13 cellular contexts compared by ENCODE assay signal in the genomic region with DNA sequence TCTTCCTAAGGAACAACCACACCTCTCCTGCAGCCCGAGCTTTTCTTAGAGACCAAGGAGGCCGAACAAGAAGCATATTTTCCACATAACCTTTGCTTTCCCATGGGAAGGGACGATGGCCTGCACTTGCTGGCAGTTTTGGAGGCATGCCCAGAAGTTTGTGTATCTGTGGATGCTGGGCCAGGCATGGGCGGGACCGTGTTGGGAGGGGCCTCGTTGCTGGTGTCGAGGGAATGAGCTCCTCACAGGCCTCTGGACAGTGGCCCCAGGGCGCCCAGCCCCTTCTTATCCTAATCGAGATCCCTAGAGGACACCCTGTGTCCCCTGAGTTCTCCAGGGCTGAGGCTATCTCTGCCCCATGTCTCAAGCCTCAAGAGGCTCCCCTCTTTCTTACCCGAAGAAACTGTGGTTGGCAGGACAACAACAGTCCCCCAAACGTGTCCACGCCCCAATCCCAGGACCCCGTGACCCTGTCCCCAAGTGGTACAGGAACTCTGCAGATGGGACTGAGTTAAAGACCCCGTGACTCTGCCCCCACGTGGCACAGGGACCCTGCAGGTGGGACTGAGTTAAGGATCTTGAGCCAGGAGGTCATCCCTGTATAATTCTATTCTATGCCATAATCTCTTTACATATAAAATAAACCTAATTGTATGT.
DNase-seq lines count a peak whose midpoint lies in the region; ATAC-seq and TF ChIP-seq lines count a peak whose summit lies in the region.
"Had no signal": no experiment of that assay in that cellular context is flagged by ENCODE, and none has a peak within 500 bp of the region (broad histone marks: within the 10 kb centered on the region; RNA-seq: fewer than 3 reads in every experiment).

No MANE protein-coding gene starts in this region.

- no peak overlapping the region for H3K4me2 ChIP-seq in mammary epithelial cell (ENCODE audit: insufficient read depth, low read depth, low read length)
- H3K4me2 ChIP-seq in PC-3 (ENCODE audit: low read length), result no peak overlapping the region
- H3K4me2 ChIP-seq: smooth muscle cell had no signal

- CTCF ChIA-PET in MCF 10A (lab: Yijun Ruan, JAX), result interaction anchor here (0.8 to 1.0 kb wide), 3 partner anchors 25 to 254 kb away, joined by 3 read pairs; no protein-coding TSS in a partner anchor
- CTCF ChIA-PET in mammary epithelial cell (lab: Charles Lee; ENCODE audit: low non-redundant PET), result no interaction called here
- CTCF ChIA-PET in PC-3 (lab: Charles Lee), result no interaction called here

- ATAC-seq in PC-3 (peak; percentile 61), GM21576 (IDR thresholded peaks at IDR 0.05; ENCODE audit: unreplicated experiment) (no peak), GM19328 (IDR thresholded peaks at IDR 0.05; ENCODE audit: unreplicated experiment) (no peak)
- ATAC-seq: esophagus mucosa, upper lobe of right lung had no signal

- no peaks in the 10 kb centered on the region for H3F3A ChIP-seq in PC-3 (ENCODE audit: low read length, unreplicated experiment)

- in situ Hi-C loops in mammary epithelial cell (cut with MboI; ENCODE audit: low sequenced_read_pairs in 2 of 2), result no loop called here

- H3K27ac Mint-ChIP-seq in MCF 10A (ENCODE audit: low read depth, unreplicated experiment), result no peak overlapping the region

- dilution Hi-C loops in mammary epithelial cell (cut with HindIII; ENCODE audit: low sequenced_read_pairs), result no loop called here

- H3K79me2 ChIP-seq in mammary epithelial cell (ENCODE audit: insufficient read depth, low read length) (no peaks in the 10 kb centered on the region), PC-3 (ENCODE audit: low read length) (no peaks in the 10 kb centered on the region)

- H3K9me3 ChIP-seq in mammary epithelial cell (replicated peaks; ENCODE audit: insufficient read depth, low read length) (peaks cover 4% of the 10 kb centered on the region), PC-3 (ENCODE audit: low read length) (no peaks in the 10 kb centered on the region), left ventricle myocardium inferior (replicated peaks) (peaks cover 36% of the 10 kb centered on the region)
- H3K9me3 ChIP-seq: upper lobe of right lung had no signal

- H3K27me3 Mint-ChIP-seq in MCF 10A (ENCODE audit: insufficient read depth, unreplicated experiment), result peaks cover 19% of the 10 kb centered on the region

- H3K27me3 ChIP-seq in mammary epithelial cell (ENCODE audit: insufficient read depth, low read length) (peaks cover 2% of the 10 kb centered on the region), PC-3 (ENCODE audit: low read length) (peaks cover 24% of the 10 kb centered on the region), left ventricle myocardium inferior (ENCODE audit: low read depth) (peaks cover 81% of the 10 kb centered on the region)
- H3K27me3 ChIP-seq: upper lobe of right lung had no signal

- H3K9me3 Mint-ChIP-seq in MCF 10A (ENCODE audit: unreplicated experiment), result peaks cover 7% of the 10 kb centered on the region

- TF ChIP-seq CTCF in MCF 10A (IDR thresholded peaks at IDR 0.05; ENCODE audit: unreplicated experiment) (no peak), mammary epithelial cell (conservative IDR thresholded peaks at IDR 0.05 in 1 of 2, IDR thresholded peaks at IDR 0.05 in 1 of 2; ENCODE audit: extremely low read depth in 1 of 2, insufficient read depth in 1 of 2, low read depth in 1 of 2, low read length in 2 of 2) (no peak), PC-3 (conservative IDR thresholded peaks at IDR 0.05; ENCODE audit: low read depth, low read length) (no peak), left ventricle myocardium inferior (IDR thresholded peaks at IDR 0.05; ENCODE audit: borderline replicate concordance) (no peak)

- peak; percentile 7 for DNase-seq in MCF 10A (ENCODE audit: unreplicated experiment)
- no peak for DNase-seq in mammary epithelial cell
- peak; percentile 65 for DNase-seq in PC-3
- peak; percentile 26 for DNase-seq in left ventricle myocardium inferior
- peak; percentile 62 for DNase-seq in ureter (ENCODE audit: low spot score)
- DNase-seq in NCI-H748 treated with DMSO at 0.1 percent for 48 hours (lab: John Stamatoyannopoulos, UW), result no peak
- DNase-seq: naive B cell; NK-92 treated with Interleukin-12 subunit alpha and Interleukin-12 subunit beta, amount 100 ng/mL, for 24 hours; upper lobe of right lung had no signal

- no peaks in the 10 kb centered on the region for H3K9me2 ChIP-seq in PC-3 (replicated peaks; ENCODE audit: low read length)

- intact Hi-C loops in MCF 10A (cut with micrococcal nuclease), result no loop called here
- intact Hi-C loops in mammary epithelial cell (cut with micrococcal nuclease), result no loop called here
- intact Hi-C loops in PC-3 (cut with micrococcal nuclease), result no loop called here
- intact Hi-C loops in left ventricle myocardium inferior (cut with micrococcal nuclease), result no loop called here

- H3K4me1 Mint-ChIP-seq in MCF 10A (ENCODE audit: insufficient read depth, unreplicated experiment), result no peaks in the 10 kb centered on the region

- POLR2A ChIA-PET in MCF 10A (lab: Yijun Ruan, JAX), result no interaction called here
- POLR2A ChIA-PET in PC-3 (lab: Charles Lee; ENCODE audit: unreplicated experiment), result no interaction called here

- H3K36me3 ChIP-seq in mammary epithelial cell (ENCODE audit: insufficient read depth, low read length) (no peaks in the 10 kb centered on the region), PC-3 (ENCODE audit: low read depth, low read length) (no peaks in the 10 kb centered on the region), left ventricle myocardium inferior (no peaks in the 10 kb centered on the region)
- H3K36me3 ChIP-seq: upper lobe of right lung had no signal

- H3K4me3 ChIP-seq in mammary epithelial cell (replicated peaks in 1 of 3; ENCODE audit: insufficient read depth in 1 of 3, low read depth in 2 of 3, low read length in 3 of 3) (no peak overlapping the region), PC-3 (ENCODE audit: low read length) (no peak overlapping the region), left ventricle myocardium inferior (no peak overlapping the region)
- H3K4me3 ChIP-seq: smooth muscle cell, upper lobe of right lung had no signal

- no peaks in the 10 kb centered on the region for H3K36me3 Mint-ChIP-seq in MCF 10A (ENCODE audit: insufficient read depth, unreplicated experiment)

- H3K27ac ChIP-seq in mammary epithelial cell (ENCODE audit: insufficient read depth, low read depth, low read length) (no peak overlapping the region), PC-3 (ENCODE audit: low read length) (no peak overlapping the region), left ventricle myocardium inferior (replicated peaks) (no peak overlapping the region)
- H3K27ac ChIP-seq: upper lobe of right lung had no signal

- H4K20me1 ChIP-seq in mammary epithelial cell (ENCODE audit: insufficient read depth, low read length) (no peaks in the 10 kb centered on the region), PC-3 (ENCODE audit: low read length) (no peaks in the 10 kb centered on the region)

- BruUV-seq in MCF 10A (replicated peaks; lab: Mats Ljungman, UMichigan), result no TSS peak
- BruUV-seq in mammary epithelial cell (replicated peaks; lab: Mats Ljungman, UMichigan), result no TSS peak
- no TSS peak for BruUV-seq in PC-3 (replicated peaks; lab: Mats Ljungman, UMichigan)

- H3K9ac ChIP-seq in mammary epithelial cell (ENCODE audit: insufficient read depth, low read length), result no peak overlapping the region
- no peak overlapping the region for H3K9ac ChIP-seq in PC-3 (ENCODE audit: low read length)

- H2AFZ ChIP-seq in mammary epithelial cell (ENCODE audit: low read depth, low read length) (no peak overlapping the region), PC-3 (ENCODE audit: low read length) (no peak overlapping the region)

- H3K4me3 Mint-ChIP-seq in MCF 10A (ENCODE audit: unreplicated experiment), result no peak overlapping the region
- H3K4me3 Mint-ChIP-seq: naive B cell had no signal

- WGBS in mammary epithelial cell (ENCODE audit: low coverage, missing lambda C conversion rate), result 39% methylated on average over 5 of the region's 15 CpGs

- H3K4me1 ChIP-seq in mammary epithelial cell (ENCODE audit: insufficient read depth, low read length) (peaks cover 14% of the 10 kb centered on the region), PC-3 (ENCODE audit: insufficient read depth, low read length) (peaks cover 8% of the 10 kb centered on the region; the same call in 1 of the 2 replicates), left ventricle myocardium inferior (peaks cover 12% of the 10 kb centered on the region)
- H3K4me1 ChIP-seq: upper lobe of right lung had no signal

Comparison
In these comparisons a context has a peak if more than half of its experiments do, and no peak if none do; other contexts are left out.
1. DNase-seq: peak in MCF 10A (single experiment), PC-3 (single experiment), left ventricle myocardium inferior (single experiment) and ureter (single experiment); none in mammary epithelial cell (single experiment) and NCI-H748 treated with DMSO at 0.1 percent for 48 hours (single experiment).